Comparison of ENCODE assay signal across 8 cellular contexts in genomic region chr1:92960395-92961130, GRCh38. TPM values are rescaled to one million over a fixed set of nuclear protein-coding genes. Genes with fewer than 3 reads are reported as not detected.
DNase-seq lines count a peak whose midpoint lies in the region; ATAC-seq and TF ChIP-seq lines count a peak whose summit lies in the region.

No MANE protein-coding gene starts in this region.

- peaks cover 39% of the 10 kb centered on the region for H3K4me1 Mint-ChIP-seq in HFFc6 (ENCODE audit: low read depth)

- H3K27me3 Mint-ChIP-seq in HFFc6 (ENCODE audit: insufficient read depth): no peaks in the 10 kb centered on the region

- H3K27ac ChIP-seq in right cardiac atrium (ENCODE audit: low read length): peak overlapping the region; percentile 44

- peak overlapping the region; percentile 95 for H3K4me3 Mint-ChIP-seq in HFFc6

- no peaks in the 10 kb centered on the region for H3K9me3 Mint-ChIP-seq in HFFc6

- no peaks in the 10 kb centered on the region for H3K36me3 Mint-ChIP-seq in HFFc6 (ENCODE audit: low read depth)

- intact Hi-C loops in right cardiac atrium (cut with DNase I): no loop called here

- no peaks in the 10 kb centered on the region for H3K27me3 ChIP-seq in right cardiac atrium (ENCODE audit: control insufficient read depth, insufficient read depth)

- WGBS in right cardiac atrium: under 1% methylated on average over 44 of the region's 44 CpGs

- TF ChIP-seq POLR2A in GM10847 (IDR thresholded peaks at IDR 0.05; ENCODE audit: extremely low read depth, insufficient read length): peak; percentile 11

- peak; percentile 78 to 83 for ATAC-seq in right cardiac atrium

- H3K4me3 ChIP-seq in right cardiac atrium (ENCODE audit: low read length): peak overlapping the region; percentile 68

- no peaks in the 10 kb centered on the region for H3K4me1 ChIP-seq in right cardiac atrium (ENCODE audit: control insufficient read depth, insufficient read depth, low read length)

- DNase-seq in HFFc6 (peak; percentile 84), MV-4-11 (lab: John Stamatoyannopoulos, UW) (peak; percentile 56), T follicular helper cell (ENCODE audit: low read depth) (peak; percentile 50), anterior cingulate cortex (lab: John Stamatoyannopoulos, UW) (peak in 53 of 58 donors; percentile 35 to 89 (median 73)), right cardiac atrium (peak; percentile 49 to 75 (median 69)), putamen (ENCODE audit: low spot score) (peak; percentile 91), GM19240 (ENCODE audit: insufficient read length, low spot score) (no peak)

- H3K27ac Mint-ChIP-seq in HFFc6: peak overlapping the region; percentile 94

- peak; percentile 76 for TF ChIP-seq CTCF in HFFc6 (IDR thresholded peaks at IDR 0.05)

- H3K9me3 ChIP-seq in right cardiac atrium (ENCODE audit: control insufficient read depth, low read length): no peaks in the 10 kb centered on the region

RNA-seq across cellular contexts. Expression of gene DIPK1A, which starts 0.7 kb away (rescaled TPM):
- total RNA-seq in HFFc6 (2021; fragmentation: NEBNext Ultra II Directional; extraction: Animal tissue kit (Norgen Biotek cat#: 25700)): 10 to 100 TPM; 18.9 to 24.5 (median 21.9) TPM
- total RNA-seq in right cardiac atrium: 10 to 100 TPM in 1 of 4 donors, 1 to 10 TPM in 3; 7.8 to 10.1 (median 8.3) TPM
- polyA plus RNA-seq in right cardiac atrium: 4.4 TPM
